ENCODE assay signal across 23 cellular contexts in the genomic region with DNA sequence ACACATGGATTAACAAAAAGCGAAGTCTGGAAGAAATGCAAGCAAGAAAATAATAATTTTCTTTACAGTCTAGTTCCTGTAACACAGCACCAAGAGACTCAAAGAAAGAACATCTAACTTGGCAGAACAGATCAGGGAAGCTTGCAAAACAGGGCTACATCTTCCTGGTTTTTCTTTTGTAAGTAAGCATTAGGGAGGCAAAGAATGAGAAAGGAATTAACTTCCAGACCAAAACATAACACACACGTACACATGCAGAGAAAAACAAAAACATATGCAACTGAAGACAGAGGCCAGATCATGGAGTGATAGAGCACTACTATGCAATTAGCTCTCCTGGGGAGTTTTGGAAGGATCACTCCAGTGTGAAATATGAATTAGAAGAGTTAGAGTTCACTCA.
DNase-seq lines count a peak whose midpoint lies in the region; ATAC-seq, FAIRE-seq and TF ChIP-seq lines count a peak whose summit lies in the region.
"Had no signal": no experiment of that assay in that cellular context is flagged by ENCODE, and none has a peak within 500 bp of the region (broad histone marks: within the 10 kb centered on the region; RNA-seq: fewer than 3 reads in every experiment).

No MANE protein-coding gene starts in this region.

- H3K27ac ChIP-seq in mesodermal cell (ENCODE audit: low read depth, low read length, severe bottlenecking): peak overlapping the region; percentile 34
- no peak overlapping the region for H3K27ac ChIP-seq in kidney (ENCODE audit: low read depth in 2 of 2, low read length in 2 of 2)
- H3K27ac ChIP-seq in uterus: no peak overlapping the region
- H3K27ac ChIP-seq: breast epithelium, gastroesophageal sphincter, stomach, transverse colon had no signal

- no peaks in the 10 kb centered on the region for H3K9me2 ChIP-seq in Loucy (replicated peaks; ENCODE audit: low read depth, low read length)

- H3F3A ChIP-seq in Loucy (ENCODE audit: low read depth): no peaks in the 10 kb centered on the region; the same call in 1 of the 2 replicates

- H3K9ac ChIP-seq in Loucy (ENCODE audit: low read depth, low read length, poor library complexity, severe bottlenecking): peak overlapping the region; percentile 31
- H3K9ac ChIP-seq in kidney (ENCODE audit: low read length in 2 of 2): no peak overlapping the region

- peak; percentile 47 for DNase-seq in AG09319 (ENCODE audit: extremely low read depth, low read depth)
- no peak for DNase-seq in activated CD4-positive, CD25-positive, alpha-beta regulatory T cell treated with anti-CD3 and anti-CD28 coated beads, Interleukin-2, amount 50 U/mL, for 72 hours
- no peak for DNase-seq in kidney
- no peak for DNase-seq in uterus
- DNase-seq: activated gamma-delta T cell treated with Interleukin-2 at 50 U/mL for 16 hours; activated T-cell treated with anti-CD3 and anti-CD28 coated beads, Interleukin-2, amount 50 U/mL, for 1 hour; cortex of kidney; H7; kidney glomerular epithelial cell; NCI-H146; NCI-H526 treated with DMSO at 0.1 percent for 48 hours; occipital lobe; stomach; transverse colon had no signal

- H3K27me3 ChIP-seq in Loucy (ENCODE audit: insufficient read depth, low read length, poor library complexity, severe bottlenecking) (no peaks in the 10 kb centered on the region), uterus (no peaks in the 10 kb centered on the region)
- H3K27me3 ChIP-seq: breast epithelium, gastroesophageal sphincter, stomach, transverse colon had no signal

- intact Hi-C loops in kidney (cut with DNase I) (no loop called here), uterus (cut with DNase I; ENCODE audit: low total_unique reads) (no loop called here)

- H2AFZ ChIP-seq in Loucy (ENCODE audit: low read length): no peak overlapping the region

- H4K20me1 ChIP-seq in Loucy (ENCODE audit: insufficient read depth, low read length, poor library complexity, severe bottlenecking): no peaks in the 10 kb centered on the region

- peaks cover 14% of the 10 kb centered on the region; the same call in 1 of the 2 replicates for H3K36me3 ChIP-seq in Loucy (ENCODE audit: insufficient read depth, low read length)
- peaks cover 9% of the 10 kb centered on the region for H3K36me3 ChIP-seq in mesodermal cell (ENCODE audit: control insufficient read depth, insufficient read depth, low read length)
- H3K36me3 ChIP-seq in kidney (ENCODE audit: control insufficient read depth in 1 of 2, insufficient read depth in 2 of 2, low read length in 2 of 2): no peaks in the 10 kb centered on the region
- no peaks in the 10 kb centered on the region for H3K36me3 ChIP-seq in uterus
- H3K36me3 ChIP-seq: breast epithelium, gastroesophageal sphincter, stomach, transverse colon had no signal

- TF ChIP-seq CTCF in AG09319 (IDR thresholded peaks at IDR 0.05; ENCODE audit: low read depth, low read length): no peak
- no peak for TF ChIP-seq CTCF in Loucy (conservative IDR thresholded peaks at IDR 0.05; ENCODE audit: low read length)
- TF ChIP-seq CTCF in kidney (IDR thresholded peaks at IDR 0.05; ENCODE audit: borderline replicate concordance, extremely low read depth, insufficient read depth): no peak
- no peak for TF ChIP-seq CTCF in uterus (IDR thresholded peaks at IDR 0.05)

- no peak for ATAC-seq in HG02884 (IDR thresholded peaks at IDR 0.05; ENCODE audit: unreplicated experiment)
- ATAC-seq: activated CD4-positive, CD25-positive, alpha-beta regulatory T cell treated with anti-CD3 and anti-CD28 coated beads, Interleukin-2, amount 50 U/mL, for 24 hours; gastroesophageal sphincter had no signal

- FAIRE-seq in endometrium (lab: Jason Lieb, UNC): peak; percentile 81
- no peak for FAIRE-seq in kidney (lab: Jason Lieb, UNC)
- FAIRE-seq: A204.1, GM18507 had no signal

- TF ChIP-seq POLR2A in uterus (IDR thresholded peaks at IDR 0.05): no peak

- H3K4me3 ChIP-seq in Loucy (ENCODE audit: low read length, poor library complexity, severe bottlenecking): no peak overlapping the region
- H3K4me3 ChIP-seq in mesodermal cell (ENCODE audit: extremely low read depth, insufficient read depth, low read length, poor library complexity, severe bottlenecking): no peak overlapping the region
- no peak overlapping the region for H3K4me3 ChIP-seq in kidney (ENCODE audit: low read length in 2 of 2)
- H3K4me3 ChIP-seq in uterus: no peak overlapping the region
- H3K4me3 ChIP-seq: breast epithelium, gastroesophageal sphincter, stomach, transverse colon had no signal

- H3K79me2 ChIP-seq in Loucy (ENCODE audit: insufficient read depth, low read length): no peaks in the 10 kb centered on the region

- WGBS in mesodermal cell (ENCODE audit: insufficient coverage in 2 of 2), 2 experiments: 100% methylated on average over 1 of the region's 2 CpGs; no CpG with 5 or more reads in 1 of the 2 experiments

- peaks cover 12% of the 10 kb centered on the region for H3K4me1 ChIP-seq in Loucy (ENCODE audit: insufficient read depth, low read length, poor library complexity, severe bottlenecking)
- peaks cover 4% of the 10 kb centered on the region for H3K4me1 ChIP-seq in mesodermal cell (ENCODE audit: control insufficient read depth, insufficient read depth, low read length, poor library complexity, severe bottlenecking)
- no peaks in the 10 kb centered on the region for H3K4me1 ChIP-seq in kidney (ENCODE audit: control insufficient read depth in 1 of 2, insufficient read depth in 1 of 2, low read depth in 1 of 2, low read length in 2 of 2)
- no peaks in the 10 kb centered on the region for H3K4me1 ChIP-seq in uterus
- H3K4me1 ChIP-seq: breast epithelium, gastroesophageal sphincter, stomach, transverse colon had no signal

- H3K4me2 ChIP-seq in Loucy (ENCODE audit: low read depth, low read length, poor library complexity, severe bottlenecking): peak overlapping the region; percentile 17

- H3K9me3 ChIP-seq in Loucy (ENCODE audit: insufficient read depth, low read depth, low read length) (no peaks in the 10 kb centered on the region), mesodermal cell (ENCODE audit: control insufficient read depth, low read length) (no peaks in the 10 kb centered on the region), kidney (ENCODE audit: control insufficient read depth in 1 of 2, low read length in 2 of 2) (no peaks in the 10 kb centered on the region), uterus (no peaks in the 10 kb centered on the region)
- H3K9me3 ChIP-seq: breast epithelium, gastroesophageal sphincter, stomach, transverse colon had no signal
